ENCODE assay signal across 9 cellular contexts in the genomic region with DNA sequence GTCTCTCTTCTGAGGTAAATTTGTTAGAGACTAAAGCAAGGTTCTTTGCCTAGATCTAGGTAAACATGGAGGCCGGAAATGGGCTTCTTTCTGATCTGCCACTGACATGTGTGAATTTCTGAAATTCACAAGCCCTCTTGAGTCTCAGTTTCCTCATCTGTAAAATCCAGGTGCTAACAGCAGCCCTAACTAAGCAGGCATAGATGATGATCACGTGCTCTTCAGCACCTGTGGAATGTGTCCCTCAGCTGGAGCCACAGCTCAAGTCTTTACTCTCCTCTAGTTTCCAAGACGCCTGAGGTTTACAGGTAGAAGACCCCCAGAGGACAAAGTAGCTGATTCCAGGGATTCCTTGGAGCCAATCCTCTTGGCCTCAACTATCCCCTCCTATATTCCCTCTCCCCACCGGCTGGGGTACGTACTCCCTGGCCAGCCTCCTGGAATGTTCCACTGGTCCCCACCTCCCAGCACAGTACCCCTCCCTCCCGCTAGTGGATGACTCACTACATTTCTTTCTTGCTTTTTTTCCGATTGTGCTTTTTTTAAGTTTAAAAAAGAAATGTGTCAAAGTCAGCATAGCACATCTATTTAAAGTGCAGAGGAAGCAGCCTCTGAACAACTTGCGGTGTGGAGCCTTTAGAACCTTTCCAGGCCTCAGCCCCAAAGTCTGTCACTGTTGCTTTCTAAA.
DNase-seq lines count a peak whose midpoint lies in the region; ATAC-seq and FAIRE-seq lines count a peak whose summit lies in the region.
"Had no signal": no experiment of that assay in that cellular context is flagged by ENCODE, and none has a peak within 500 bp of the region (broad histone marks: within the 10 kb centered on the region; RNA-seq: fewer than 3 reads in every experiment).

No MANE protein-coding gene starts in this region.

- no peak for FAIRE-seq in urothelium cell line (lab: Jason Lieb, UNC)
- FAIRE-seq: pancreas had no signal

- DNase-seq in activated naive CD8-positive, alpha-beta T cell treated with anti-CD3 and anti-CD28 coated beads for 36 hours, result no peak
- DNase-seq in lung microvascular endothelial cell (ENCODE audit: low read depth in 2 of 2) (peak; percentile 15 to 59), urothelium cell line (ENCODE audit: low spot score) (peak; percentile 6), HT-29 (ENCODE audit: low spot score) (no peak), NCI-H1417 (lab: John Stamatoyannopoulos, UW) (no peak), left colon (no peak)

- no peaks in the 10 kb centered on the region for H3K27me3 Mint-ChIP-seq in activated naive CD8-positive, alpha-beta T cell treated with anti-CD3 and anti-CD28 coated beads for 36 hours

- no peaks in the 10 kb centered on the region for H3K9me3 Mint-ChIP-seq in activated naive CD8-positive, alpha-beta T cell treated with anti-CD3 and anti-CD28 coated beads for 36 hours

- intact Hi-C loops in left colon (cut with DNase I, micrococcal nuclease), result no loop called here

- peak overlapping the region; percentile 81 for H3K4me3 Mint-ChIP-seq in activated naive CD8-positive, alpha-beta T cell treated with anti-CD3 and anti-CD28 coated beads for 36 hours

- peaks cover 21% of the 10 kb centered on the region for H3K4me1 Mint-ChIP-seq in activated naive CD8-positive, alpha-beta T cell treated with anti-CD3 and anti-CD28 coated beads for 36 hours

- H3K27ac Mint-ChIP-seq in activated naive CD8-positive, alpha-beta T cell treated with anti-CD3 and anti-CD28 coated beads for 36 hours, result peak overlapping the region; percentile 93

- no peaks in the 10 kb centered on the region for H3K36me3 Mint-ChIP-seq in activated naive CD8-positive, alpha-beta T cell treated with anti-CD3 and anti-CD28 coated beads for 36 hours

- ATAC-seq in GM18870 (IDR thresholded peaks at IDR 0.05; ENCODE audit: unreplicated experiment) (peak; percentile 7), HG03108 (IDR thresholded peaks at IDR 0.05; ENCODE audit: unreplicated experiment) (peak; percentile 11), left colon (no peak)

Comparison
In these comparisons a context has a peak if more than half of its experiments do, and no peak if none do; other contexts are left out.
1. DNase-seq: peak in lung microvascular endothelial cell (2 of 2) and urothelium cell line (single experiment); none in activated naive CD8-positive, alpha-beta T cell treated with anti-CD3 and anti-CD28 coated beads for 36 hours (single experiment), HT-29 (single experiment), NCI-H1417 (0 of 3) and left colon (0 of 2).